Comparison of ENCODE assay signal across 20 cellular contexts in genomic region chr7:139661875-139662274, GRCh38.
"Had no signal": no experiment of that assay in that cellular context is flagged by ENCODE, and none has a peak within 500 bp of the region (broad histone marks: within the 10 kb centered on the region; RNA-seq: fewer than 3 reads in every experiment).

No MANE protein-coding gene starts in this region.

- ATAC-seq: right cardiac atrium; stimulated activated naive CD8-positive, alpha-beta T cell treated with anti-CD3 and anti-CD28 coated beads, Interleukin-15, amount 100 ng/mL, for 72 hours had no signal

- H3K36me3 ChIP-seq: colonic mucosa, left ventricle myocardium inferior, prostate gland had no signal

- H3K9me3 ChIP-seq: colonic mucosa, left ventricle myocardium inferior, mucosa of descending colon, prostate gland had no signal

- H3K27me3 ChIP-seq: colonic mucosa, SJSA1 had no signal

- H3K4me3 ChIP-seq: colonic mucosa, left ventricle myocardium inferior, mucosa of descending colon, prostate gland, SJSA1, skin epidermis had no signal

- H3K4me3 Mint-ChIP-seq: activated naive CD8-positive, alpha-beta T cell; stimulated activated naive CD8-positive, alpha-beta T cell treated with anti-CD3 and anti-CD28 coated beads, Interleukin-15, amount 100 ng/mL, for 72 hours; T-helper 1 cell treated with Interleukin-12 subunit alpha and Interleukin-12 subunit beta and Interleukin-4 antibody, amounts not matched to agents 30 μg/mL and 1 μg/mL, for 36 hours had no signal

- H3K27me3 Mint-ChIP-seq: activated naive CD8-positive, alpha-beta T cell; naive B cell; stimulated activated naive CD8-positive, alpha-beta T cell treated with anti-CD3 and anti-CD28 coated beads, Interleukin-15, amount 100 ng/mL, for 72 hours had no signal

- H3K27ac ChIP-seq: colonic mucosa, SJSA1, WERI-Rb-1 had no signal

- H3K9me3 Mint-ChIP-seq: naive B cell; stimulated activated naive CD8-positive, alpha-beta T cell treated with anti-CD3 and anti-CD28 coated beads, Interleukin-15, amount 100 ng/mL, for 72 hours; T-helper 1 cell treated with Interleukin-12 subunit alpha and Interleukin-12 subunit beta and Interleukin-4 antibody, amounts not matched to agents 30 μg/mL and 1 μg/mL, for 36 hours had no signal

- H3K27ac Mint-ChIP-seq: activated naive CD8-positive, alpha-beta T cell; naive B cell; stimulated activated naive CD8-positive, alpha-beta T cell treated with anti-CD3 and anti-CD28 coated beads, Interleukin-15, amount 100 ng/mL, for 72 hours; T-helper 1 cell treated with Interleukin-12 subunit alpha and Interleukin-12 subunit beta and Interleukin-4 antibody, amounts not matched to agents 30 μg/mL and 1 μg/mL, for 36 hours had no signal

- DNase-seq: activated CD4-positive, alpha-beta T cell treated with anti-CD3 and anti-CD28 coated beads for 1 hour; activated CD4-positive, alpha-beta T cell treated with anti-CD3 and anti-CD28 coated beads, Interleukin-2, amount 50 U/mL, for 4 hours; activated gamma-delta T cell treated with Interleukin-2 at 50 U/mL for 16 hours; colonic mucosa; erythroblast; foreskin melanocyte; left ventricle myocardium inferior; mucosa of descending colon; naive B cell; nucleus accumbens; right cardiac atrium; stimulated activated CD4-positive, alpha-beta T cell treated with anti-CD3 and anti-CD28 coated beads, Interleukin-15, amount 100 ng/mL, for 24 hours; stimulated activated CD4-positive, alpha-beta T cell treated with anti-CD3 and anti-CD28 coated beads, Interleukin-2, amount 100 ng/mL, for 48 hours; stimulated activated naive CD8-positive, alpha-beta T cell treated with anti-CD3 and anti-CD28 coated beads, Interleukin-15, amount 100 ng/mL, for 72 hours; WERI-Rb-1 had no signal
